In the genomic region with DNA sequence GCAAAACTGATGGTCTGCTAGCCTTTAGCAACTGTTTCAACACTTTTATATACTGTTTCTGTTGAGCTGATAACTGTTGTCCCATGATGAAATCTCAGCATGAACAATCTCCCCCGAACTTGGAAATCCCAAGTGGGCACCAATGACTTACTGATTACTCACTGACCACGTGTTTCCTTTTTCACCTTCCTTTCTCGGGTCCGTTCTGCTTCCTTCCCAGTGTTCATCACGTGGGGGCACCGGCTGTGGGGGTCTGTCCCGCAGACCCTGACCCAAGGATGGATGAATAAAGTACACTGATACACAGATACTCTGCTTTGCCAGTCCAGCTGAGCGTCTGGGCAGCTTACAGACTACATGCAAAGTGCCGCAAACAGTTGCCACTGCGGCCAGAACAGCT, we compare ENCODE assay signal across 18 cellular contexts. TPM values are rescaled to one million over a fixed set of nuclear protein-coding genes. Genes with fewer than 3 reads are reported as not detected.
DNase-seq lines count a peak whose midpoint lies in the region; ATAC-seq, FAIRE-seq and TF ChIP-seq lines count a peak whose summit lies in the region.
"Had no signal": no experiment of that assay in that cellular context is flagged by ENCODE, and none has a peak within 500 bp of the region (broad histone marks: within the 10 kb centered on the region; RNA-seq: fewer than 3 reads in every experiment).

No MANE protein-coding gene starts in this region.

- H3F3A ChIP-seq in PC-9 (ENCODE audit: insufficient read depth, low read depth): no peaks in the 10 kb centered on the region

- H3K36me3 ChIP-seq in PC-9 (ENCODE audit: low read depth): no peaks in the 10 kb centered on the region
- H3K36me3 ChIP-seq: BE2C, Peyer's patch, right atrium auricular region, suprapubic skin had no signal

- H3K27me3 ChIP-seq in PC-9 (ENCODE audit: insufficient read depth, low read depth): peaks cover 63% of the 10 kb centered on the region
- H3K27me3 ChIP-seq: Peyer's patch, right atrium auricular region had no signal

- no peaks in the 10 kb centered on the region for H3K79me2 ChIP-seq in PC-9 (ENCODE audit: low read depth)

- CTCF ChIA-PET in A549 (lab: Yijun Ruan, JAX): interaction anchor here (1.9 to 8.6 kb wide), 5 partner anchors 12 to 42 kb away, joined by 7 to 58 read pairs (median 20); no protein-coding TSS in a partner anchor
- CTCF ChIA-PET in PC-9 (lab: Charles Lee): no interaction called here

- no peaks in the 10 kb centered on the region for H4K20me1 ChIP-seq in PC-9 (ENCODE audit: insufficient read depth)

- TF ChIP-seq EP300 in A549 (IDR thresholded peaks at IDR 0.05): no peak

- H3K27ac ChIP-seq in A549: peak overlapping the region; percentile 13 to 86; a peak in 5 of 6 replicates
- no peak overlapping the region for H3K27ac ChIP-seq in PC-9
- H3K27ac ChIP-seq: Peyer's patch, right atrium auricular region, suprapubic skin had no signal

- H3K4me3 ChIP-seq in A549 (no peak overlapping the region), PC-9 (no peak overlapping the region)
- H3K4me3 ChIP-seq: Peyer's patch had no signal

- peak in 1 of 2 experiments; percentile 25 for DNase-seq in A549 (ENCODE audit: low read depth in 1 of 2, low spot score in 1 of 2)
- peak; percentile 56 for DNase-seq in ELR (ENCODE audit: low read depth)
- DNase-seq in activated naive CD8-positive, alpha-beta T cell treated with anti-CD3 and anti-CD28 coated beads for 36 hours: peak; percentile 13
- peak; percentile 47 for DNase-seq in kidney tubule cell (ENCODE audit: low spot score)
- no peak for DNase-seq in immature natural killer cell
- no peak for DNase-seq in GM20000 (ENCODE audit: low spot score)
- no peak for DNase-seq in PC-9
- DNase-seq: activated CD4-positive, alpha-beta memory T cell treated with anti-CD3 and anti-CD28 coated beads, Interleukin-2, amount 10 ng/mL, durations not matched to agents 7 days and 5 days; activated gamma-delta T cell; BE2C; NCI-H748 treated with DMSO at 0.1 percent for 48 hours; Peyer's patch; stimulated activated CD4-positive, alpha-beta T cell treated with anti-CD3 and anti-CD28 coated beads, Interleukin-1b, Interleukin-23, amount 100 ng/mL, for 48 hours had no signal

- H3K9me3 Mint-ChIP-seq in activated naive CD8-positive, alpha-beta T cell treated with anti-CD3 and anti-CD28 coated beads for 36 hours: peaks cover 8% of the 10 kb centered on the region
- peaks cover 0 to 1% (median 0%) of the 10 kb centered on the region in 6 donors for H3K9me3 Mint-ChIP-seq in immature natural killer cell
- H3K9me3 Mint-ChIP-seq: dendritic cell treated with granulocyte-macrophage colony-stimulating factor and Interleukin-4, amounts not matched to agents 40 ng/mL and 50 ng/mL, for 4 days had no signal

- no peak for TF ChIP-seq POLR2A in A549 (IDR thresholded peaks at IDR 0.05; ENCODE audit: low read length)

- no peak overlapping the region for H2AFZ ChIP-seq in PC-9

- no TSS peak for BruUV-seq in PC-9 (replicated peaks; lab: Mats Ljungman, UMichigan)

- H3K4me1 Mint-ChIP-seq in activated naive CD8-positive, alpha-beta T cell treated with anti-CD3 and anti-CD28 coated beads for 36 hours: peaks cover 37% of the 10 kb centered on the region
- peaks cover 12 to 21% of the 10 kb centered on the region in 2 donors for H3K4me1 Mint-ChIP-seq in immature natural killer cell

- H3K9me3 ChIP-seq in A549 (no peaks in the 10 kb centered on the region), PC-9 (ENCODE audit: insufficient read depth, low read depth) (no peaks in the 10 kb centered on the region)
- H3K9me3 ChIP-seq: BE2C, Peyer's patch, right atrium auricular region, suprapubic skin had no signal

- WGBS in A549 (ENCODE audit: missing lambda C conversion rate): 41% methylated on average over 10 of the region's 10 CpGs

- peaks cover 12% of the 10 kb centered on the region for H3K27me3 Mint-ChIP-seq in activated naive CD8-positive, alpha-beta T cell treated with anti-CD3 and anti-CD28 coated beads for 36 hours
- peaks cover 0 to 7% (median 6%) of the 10 kb centered on the region in 3 donors for H3K27me3 Mint-ChIP-seq in immature natural killer cell (ENCODE audit: low read depth in 3 of 3)

- no peak overlapping the region for H3K27ac Mint-ChIP-seq in activated naive CD8-positive, alpha-beta T cell treated with anti-CD3 and anti-CD28 coated beads for 36 hours
- no peak overlapping the region for H3K27ac Mint-ChIP-seq in immature natural killer cell
- H3K27ac Mint-ChIP-seq: activated CD4-positive, alpha-beta memory T cell treated with anti-CD3 and anti-CD28 coated beads, Interleukin-2, amount 10 ng/mL, durations not matched to agents 7 days and 5 days had no signal

- H3K4me2 ChIP-seq in A549 (peak overlapping the region; percentile 83), PC-9 (no peak overlapping the region)

- H3K36me3 Mint-ChIP-seq in activated naive CD8-positive, alpha-beta T cell treated with anti-CD3 and anti-CD28 coated beads for 36 hours: peaks cover 7% of the 10 kb centered on the region
- H3K36me3 Mint-ChIP-seq in immature natural killer cell: no peaks in the 10 kb centered on the region

- TF ChIP-seq CTCF in A549 (IDR thresholded peaks at IDR 0.05): no peak
- TF ChIP-seq CTCF in GM20000 (IDR thresholded peaks at IDR 0.05; ENCODE audit: extremely low read depth, missing control alignments): no peak
- no peak for TF ChIP-seq CTCF in PC-9 (conservative IDR thresholded peaks at IDR 0.05)

- no peak for TF ChIP-seq RAD21 in A549 (conservative IDR thresholded peaks at IDR 0.05 in 1 of 2, IDR thresholded peaks at IDR 0.05 in 1 of 2)

- POLR2A ChIA-PET in A549 (lab: Yijun Ruan, JAX): no interaction called here
- POLR2A ChIA-PET in PC-9 (lab: Charles Lee; ENCODE audit: unreplicated experiment): no interaction called here

- H3K4me1 ChIP-seq in A549: peaks cover 19% of the 10 kb centered on the region
- H3K4me1 ChIP-seq in PC-9 (replicated peaks; ENCODE audit: insufficient read depth): no peaks in the 10 kb centered on the region
- H3K4me1 ChIP-seq: BE2C had no signal

- H3K4me3 Mint-ChIP-seq in activated naive CD8-positive, alpha-beta T cell treated with anti-CD3 and anti-CD28 coated beads for 36 hours: no peak overlapping the region
- H3K4me3 Mint-ChIP-seq in immature natural killer cell: peak overlapping the region in 1 of 5 donors; percentile 20

- intact Hi-C loops in PC-9 (cut with micrococcal nuclease; ENCODE audit: unreplicated experiment): no loop called here

- no peak for FAIRE-seq in A549 (lab: Jason Lieb, UNC)
- FAIRE-seq: astrocyte had no signal

- no peaks in the 10 kb centered on the region for H3K9me2 ChIP-seq in PC-9 (ENCODE audit: insufficient read depth)

- ATAC-seq in A549: peak in 1 of 2 experiments; percentile 39; a peak in 2 of 6 replicates
- no peak for ATAC-seq in GM18520 (IDR thresholded peaks at IDR 0.05; ENCODE audit: unreplicated experiment)

TF ChIP-seq in A549, 52 proteins besides CTCF, POLR2A, EP300 and RAD21:
- TF ChIP-seq, protein P1, sequence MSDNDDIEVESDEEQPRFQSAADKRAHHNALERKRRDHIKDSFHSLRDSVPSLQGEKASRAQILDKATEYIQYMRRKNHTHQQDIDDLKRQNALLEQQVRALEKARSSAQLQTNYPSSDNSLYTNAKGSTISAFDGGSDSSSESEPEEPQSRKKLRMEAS (IDR thresholded peaks at IDR 0.05): 0 out of 2 replicates have a peak, but pooled peaks have one; percentile 34
- TF ChIP-seq FOSL2 (IDR thresholded peaks at IDR 0.05) (no peak), FOSL2 (CRISPR knock-in tag; IDR thresholded peaks at IDR 0.05) (peak; percentile 45; the same call in 1 of the 2 replicates), NPAS2 (CRISPR knock-in tag; IDR thresholded peaks at IDR 0.05; ENCODE audit: borderline replicate concordance) (no peak), MAFK (IDR thresholded peaks at IDR 0.05; ENCODE audit: partially characterized antibody) (no peak), JUNB (IDR thresholded peaks at IDR 0.05) (no peak)
- TF ChIP-seq, protein P2, sequence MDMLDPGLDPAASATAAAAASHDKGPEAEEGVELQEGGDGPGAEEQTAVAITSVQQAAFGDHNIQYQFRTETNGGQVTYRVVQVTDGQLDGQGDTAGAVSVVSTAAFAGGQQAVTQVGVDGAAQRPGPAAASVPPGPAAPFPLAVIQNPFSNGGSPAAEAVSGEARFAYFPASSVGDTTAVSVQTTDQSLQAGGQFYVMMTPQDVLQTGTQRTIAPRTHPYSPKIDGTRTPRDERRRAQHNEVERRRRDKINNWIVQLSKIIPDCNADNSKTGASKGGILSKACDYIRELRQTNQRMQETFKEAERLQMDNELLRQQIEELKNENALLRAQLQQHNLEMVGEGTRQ (IDR thresholded peaks at IDR 0.05): peak; percentile 77
TF ChIP-seq in A549: peak in this region for 3.

RNA-seq across cellular contexts. Expression of a gene that starts 39.0 kb away (rescaled TPM):
- polyA plus RNA-seq in A549 (2011; rRNA removed) (3.5 and 4.2 TPM in 2 replicates), A549 (2017; fragmentation: RNase III; extraction: RNeasy Plus Mini Kit Qiagen cat#74134 plus additional on column Dnase treatment) (1.6 to 2.5 TPM (median 1.7 TPM) in 3 replicates), immature natural killer cell (10 to 100 TPM in 1 of 3 donors, 1 to 10 TPM in 2; 4.4 to 11.6 (median 5.6) TPM)
- polyA plus RNA-seq in A549 (2012; cell fraction: cytosol; rRNA removed): 5.7 and 9.7 TPM in 2 replicates
- polyA plus RNA-seq in A549 (2012; cell fraction: nucleus; rRNA removed): 8.2 and 10.4 TPM in 2 replicates
- polyA minus RNA-seq in A549 (2011; rRNA and poly(A)+ RNA removed): 5.3 and 6.4 TPM in 2 replicates
- under 1 TPM; 0.40 to 0.45 TPM for total RNA-seq in activated naive CD8-positive, alpha-beta T cell treated with anti-CD3 and anti-CD28 coated beads for 36 hours
- total RNA-seq in PC-9 (2021): 15.4 and 23.9 TPM in 2 replicates

Comparison
In these comparisons a context has a peak if more than half of its experiments do, and no peak if none do; other contexts are left out.
1. DNase-seq: peak in ELR (single experiment), activated naive CD8-positive, alpha-beta T cell treated with anti-CD3 and anti-CD28 coated beads for 36 hours (single experiment) and kidney tubule cell (single experiment); none in immature natural killer cell (0 of 3), GM20000 (single experiment) and PC-9 (0 of 2).
2. RNA of a gene that starts 39.0 kb away (total RNA-seq): 15.4 to 23.9 TPM in PC-9; 0.40 to 0.45 TPM in activated naive CD8-positive, alpha-beta T cell treated with anti-CD3 and anti-CD28 coated beads for 36 hours; every median in the first group is over 10 times any median in the second.